8 cellular contexts compared by ENCODE assay signal in the genomic region with DNA sequence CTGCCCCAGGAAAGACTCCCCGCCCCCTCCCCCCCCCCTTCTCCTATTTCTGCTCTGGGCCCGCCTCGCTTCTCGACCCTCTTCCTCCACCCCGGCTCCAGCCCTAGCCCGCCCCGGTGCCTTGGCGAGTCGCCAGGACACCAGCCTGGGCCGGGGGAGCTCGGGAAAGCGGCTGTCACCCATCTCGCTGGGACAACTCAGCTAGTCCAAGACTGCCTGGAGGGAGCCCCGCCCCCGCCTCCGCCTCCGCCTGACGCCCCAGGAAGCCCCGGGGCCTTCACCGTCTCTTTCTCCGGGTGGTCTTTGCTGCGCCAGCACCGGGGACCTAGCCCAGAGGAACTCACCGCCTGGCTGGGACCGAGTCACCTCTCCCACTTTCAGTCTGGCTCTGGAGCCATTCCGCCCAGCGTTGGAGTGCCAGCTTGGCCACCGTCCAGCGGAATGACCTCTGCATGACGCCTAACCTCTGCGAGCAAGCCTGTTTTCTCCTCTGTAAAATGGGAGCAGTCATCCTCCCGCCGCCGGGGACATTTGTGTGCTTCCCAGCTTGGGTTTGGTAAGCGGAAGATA.
A peak's percentile ranks its signal among the peaks of the same experiment; 100 is the strongest.
DNase-seq lines count a peak whose midpoint lies in the region; ATAC-seq and TF ChIP-seq lines count a peak whose summit lies in the region.

No MANE protein-coding gene starts in this region.

- peak; percentile 36 for DNase-seq in NCI-H748 (lab: John Stamatoyannopoulos, UW; ENCODE audit: unreplicated experiment)
- no peak for DNase-seq in NCI-H748 treated with DMSO at 0.1 percent for 48 hours (lab: John Stamatoyannopoulos, UW)
- DNase-seq in activated CD8-positive, alpha-beta memory T cell treated with anti-CD3 and anti-CD28 coated beads, Interleukin-2, amount 50 U/mL, for 4 hours = peak; percentile 33
- peak in 1 of 2 donors; percentile 71 for DNase-seq in foreskin fibroblast
- no peak for DNase-seq in NCI-H446 treated with DMSO at 0.1 percent for 48 hours (lab: John Stamatoyannopoulos, UW)
- no peak for DNase-seq in cerebellar cortex (ENCODE audit: low spot score)

- no peaks in the 10 kb centered on the region for H3K36me3 ChIP-seq in neutrophil

- peaks cover 75% of the 10 kb centered on the region for H3K27me3 ChIP-seq in neutrophil

- TF ChIP-seq CTCF in foreskin fibroblast (IDR thresholded peaks at IDR 0.05; ENCODE audit: low read depth, low read length) (no peak), neutrophil (IDR thresholded peaks at IDR 0.05) (no peak)

- H3K4me1 ChIP-seq in neutrophil (ENCODE audit: control insufficient read depth in 1 of 2, insufficient read depth in 1 of 2, low read depth in 1 of 2, low read length in 1 of 2) = peaks cover 19 to 28% of the 10 kb centered on the region in 2 experiments

- H3K4me3 ChIP-seq in foreskin fibroblast (ENCODE audit: low read depth in 1 of 2, low read length in 2 of 2) = peak overlapping the region; percentile 32 to 62
- peak overlapping the region; percentile 75 to 94 for H3K4me3 ChIP-seq in neutrophil (ENCODE audit: low read depth in 1 of 2, low read length in 1 of 2)

- H3K9me3 ChIP-seq in neutrophil = no peaks in the 10 kb centered on the region

- H3K27ac ChIP-seq in neutrophil = no peak overlapping the region

- ATAC-seq in HG02852 (IDR thresholded peaks at IDR 0.05; ENCODE audit: unreplicated experiment) = no peak

Comparison
In these comparisons a context has a peak if more than half of its experiments do, and no peak if none do; other contexts are left out.
1. DNase-seq: peak in NCI-H748 (single experiment) and activated CD8-positive, alpha-beta memory T cell treated with anti-CD3 and anti-CD28 coated beads, Interleukin-2, amount 50 U/mL, for 4 hours (single experiment); none in NCI-H748 treated with DMSO at 0.1 percent for 48 hours (single experiment), NCI-H446 treated with DMSO at 0.1 percent for 48 hours (single experiment) and cerebellar cortex (single experiment).